1 cellular context compared by ENCODE assay signal in the genomic region with DNA sequence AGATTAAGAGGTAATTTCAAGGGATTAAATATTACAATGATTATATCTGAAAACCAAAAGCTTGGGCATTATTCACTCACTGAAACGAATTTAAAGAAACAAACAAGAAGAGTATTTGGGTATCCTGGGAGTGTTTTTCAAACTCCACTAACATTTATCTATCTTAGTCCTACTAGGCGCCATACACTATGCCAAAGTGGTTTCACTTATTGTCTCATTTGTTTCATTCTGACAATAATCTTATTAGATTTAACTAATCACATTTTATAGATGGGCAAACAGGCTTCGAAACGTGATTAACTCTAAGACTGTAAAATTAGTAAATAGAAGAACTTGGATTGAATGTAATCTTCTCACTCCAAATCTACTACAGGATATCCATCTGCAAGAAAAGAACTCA.
TF ChIP-seq lines count a peak whose summit lies in the region.

No MANE protein-coding gene starts in this region.

TF ChIP-seq in K562, 482 proteins besides CTCF, POLR2A, EP300 and RAD21 (continued from another document):
- TF ChIP-seq, protein P1, sequence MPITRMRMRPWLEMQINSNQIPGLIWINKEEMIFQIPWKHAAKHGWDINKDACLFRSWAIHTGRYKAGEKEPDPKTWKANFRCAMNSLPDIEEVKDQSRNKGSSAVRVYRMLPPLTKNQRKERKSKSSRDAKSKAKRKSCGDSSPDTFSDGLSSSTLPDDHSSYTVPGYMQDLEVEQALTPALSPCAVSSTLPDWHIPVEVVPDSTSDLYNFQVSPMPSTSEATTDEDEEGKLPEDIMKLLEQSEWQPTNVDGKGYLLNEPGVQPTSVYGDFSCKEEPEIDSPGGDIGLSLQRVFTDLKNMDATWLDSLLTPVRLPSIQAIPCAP (CRISPR knock-in tag; IDR thresholded peaks at IDR 0.05; ENCODE audit: borderline replicate concordance) = no peak
- TF ChIP-seq FOXM1 (IDR thresholded peaks at IDR 0.05; ENCODE audit: low read depth) (no peak), FOXM1 (CRISPR knock-in tag; IDR thresholded peaks at IDR 0.05; ENCODE audit: low read depth) (no peak)
